16 cellular contexts compared by ENCODE assay signal in the genomic region with DNA sequence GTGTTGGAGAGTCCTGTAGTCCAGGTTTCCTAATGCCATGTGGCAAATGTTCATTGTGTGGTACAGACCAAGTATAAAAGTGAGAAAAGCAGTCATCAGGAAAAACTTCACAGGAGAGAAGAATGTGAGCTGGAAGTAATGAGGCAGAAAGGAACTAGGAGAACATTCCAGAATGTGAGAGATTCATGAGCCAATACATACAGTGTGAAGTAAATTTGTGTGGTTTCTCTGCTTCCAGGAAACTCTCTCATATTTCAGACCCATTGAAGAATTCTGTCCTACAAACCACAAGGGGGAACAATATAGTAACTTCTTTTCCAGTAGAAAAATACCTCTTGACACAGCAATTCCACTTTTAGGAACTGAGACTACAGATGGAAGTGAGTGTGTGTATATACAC.
DNase-seq lines count a peak whose midpoint lies in the region; ATAC-seq and TF ChIP-seq lines count a peak whose summit lies in the region.
"Had no signal": no experiment of that assay in that cellular context is flagged by ENCODE, and none has a peak within 500 bp of the region (broad histone marks: within the 10 kb centered on the region; RNA-seq: fewer than 3 reads in every experiment).

No MANE protein-coding gene starts in this region.

- H3K9me3 ChIP-seq in GM23248 (ENCODE audit: low read depth) (no peaks in the 10 kb centered on the region), gastroesophageal sphincter (no peaks in the 10 kb centered on the region), transverse colon (no peaks in the 10 kb centered on the region)

- intact Hi-C loops in transverse colon (cut with DNase I; ENCODE audit: low total_unique reads) = loop anchor here (10.0 kb wide), 1 partner anchor 138 kb away; the partner anchor contains the start of gene RNF150

- H3K79me2 ChIP-seq in GM23248 (ENCODE audit: insufficient read depth) = no peaks in the 10 kb centered on the region

- H2AFZ ChIP-seq in GM23248 = no peak overlapping the region
- H2AFZ ChIP-seq: PC-9 had no signal

- no peaks in the 10 kb centered on the region for H4K20me1 ChIP-seq in GM23248 (ENCODE audit: insufficient read depth)

- in situ Hi-C loops in GM23248 (cut with MboI) = no loop called here
- in situ Hi-C loops in transverse colon (cut with MboI; ENCODE audit: low pct_ligation_motif_present in 1 of 4, low pct_unique_long_range_greater_than_20kb in 1 of 4, low sequenced_read_pairs in 3 of 4) = no loop called here

- H3K9ac ChIP-seq in GM23248 = no peak overlapping the region

- peak; percentile 78 for DNase-seq in GM23248
- DNase-seq in stromal cell of bone marrow (ENCODE audit: low read depth) = peak; percentile 36
- DNase-seq in transverse colon = no peak
- DNase-seq in NCI-H2081 treated with DMSO at 0.1 percent for 48 hours (lab: John Stamatoyannopoulos, UW) = no peak
- no peak for DNase-seq in activated CD4-positive, CD25-positive, alpha-beta regulatory T cell treated with anti-CD3 and anti-CD28 coated beads, Interleukin-2, amount 50 U/mL, for 72 hours
- DNase-seq: activated effector memory CD4-positive, alpha-beta T cell treated with anti-CD3 and anti-CD28 coated beads, Interleukin-2, amount 50 U/mL, for 16 hours; cerebellar nuclear complex; DMS79; H7; immature natural killer cell; NCI-H2171 treated with DMSO at 0.1 percent for 48 hours; PC-9 had no signal

- H3K27ac ChIP-seq in GM23248 = peak overlapping the region; percentile 37
- peak overlapping the region; percentile 62 to 79 (median 74) for H3K27ac ChIP-seq in gastroesophageal sphincter
- peak overlapping the region in 1 of 4 donors; percentile 47 for H3K27ac ChIP-seq in transverse colon
- H3K27ac ChIP-seq: epithelial cell of prostate, PC-9 had no signal

- H3K27me3 ChIP-seq in GM23248 (replicated peaks; ENCODE audit: insufficient read depth) (no peaks in the 10 kb centered on the region), gastroesophageal sphincter (no peaks in the 10 kb centered on the region), transverse colon (no peaks in the 10 kb centered on the region)

- H3F3A ChIP-seq in GM23248 (ENCODE audit: insufficient read depth) = peaks cover 6% of the 10 kb centered on the region; the same call in 1 of the 2 replicates

- H3K9me2 ChIP-seq in GM23248 (ENCODE audit: insufficient read depth) = no peaks in the 10 kb centered on the region

- H3K4me3 ChIP-seq in GM23248 = no peak overlapping the region
- H3K4me3 ChIP-seq in gastroesophageal sphincter = no peak overlapping the region
- no peak overlapping the region for H3K4me3 ChIP-seq in transverse colon
- H3K4me3 ChIP-seq: PC-9 had no signal

- no peak for TF ChIP-seq POLR2A in gastroesophageal sphincter (IDR thresholded peaks at IDR 0.05)
- no peak for TF ChIP-seq POLR2A in transverse colon (IDR thresholded peaks at IDR 0.05)

- ATAC-seq in SK-N-SH treated with all-trans-retinoic acid at 6 μM for 48 hours (peak; percentile 38), gastroesophageal sphincter (peak; percentile 61), HG02884 (IDR thresholded peaks at IDR 0.05; ENCODE audit: unreplicated experiment) (no peak)

- peak overlapping the region; percentile 19 for H3K4me2 ChIP-seq in GM23248 (ENCODE audit: unreplicated experiment)
- H3K4me2 ChIP-seq: PC-9 had no signal

- TF ChIP-seq EP300 in gastroesophageal sphincter (IDR thresholded peaks at IDR 0.05) (no peak), transverse colon (IDR thresholded peaks at IDR 0.05; ENCODE audit: low read depth) (no peak)

- peak in 3 of 4 experiments; percentile 16 to 43 (median 34) for TF ChIP-seq CTCF in gastroesophageal sphincter (IDR thresholded peaks at IDR 0.05)
- TF ChIP-seq CTCF in transverse colon (IDR thresholded peaks at IDR 0.05) = peak in 1 of 5 experiments; percentile 10

- H3K36me3 ChIP-seq in GM23248 (ENCODE audit: low read depth) (no peaks in the 10 kb centered on the region), gastroesophageal sphincter (no peaks in the 10 kb centered on the region), transverse colon (no peaks in the 10 kb centered on the region)

- H3K4me1 ChIP-seq in GM23248 (ENCODE audit: insufficient read depth) (peaks cover 11% of the 10 kb centered on the region), gastroesophageal sphincter (peaks cover 4 to 75% (median 18%) of the 10 kb centered on the region in 3 donors), transverse colon (peaks cover 0 to 13% (median 6%) of the 10 kb centered on the region in 4 donors)

TF ChIP-seq in SK-N-SH treated with all-trans-retinoic acid at 6 μM for 48 hours, 23 proteins besides CTCF, POLR2A, EP300 and RAD21:
- TF ChIP-seq OSR1 (CRISPR knock-in tag; IDR thresholded peaks at IDR 0.05) = no peak
- no peak for TF ChIP-seq TOX (CRISPR knock-in tag; IDR thresholded peaks at IDR 0.05; ENCODE audit: borderline replicate concordance)
- TF ChIP-seq ZC3H10 (CRISPR knock-in tag; IDR thresholded peaks at IDR 0.05) = no peak
- no peak for TF ChIP-seq ISL1 (CRISPR knock-in tag; IDR thresholded peaks at IDR 0.05)
- TF ChIP-seq TSHZ2 (CRISPR knock-in tag; IDR thresholded peaks at IDR 0.05) = no peak
- TF ChIP-seq ZNF565 (CRISPR knock-in tag; conservative IDR thresholded peaks at IDR 0.05; ENCODE audit: low read depth) = no peak
- TF ChIP-seq, protein P1, sequence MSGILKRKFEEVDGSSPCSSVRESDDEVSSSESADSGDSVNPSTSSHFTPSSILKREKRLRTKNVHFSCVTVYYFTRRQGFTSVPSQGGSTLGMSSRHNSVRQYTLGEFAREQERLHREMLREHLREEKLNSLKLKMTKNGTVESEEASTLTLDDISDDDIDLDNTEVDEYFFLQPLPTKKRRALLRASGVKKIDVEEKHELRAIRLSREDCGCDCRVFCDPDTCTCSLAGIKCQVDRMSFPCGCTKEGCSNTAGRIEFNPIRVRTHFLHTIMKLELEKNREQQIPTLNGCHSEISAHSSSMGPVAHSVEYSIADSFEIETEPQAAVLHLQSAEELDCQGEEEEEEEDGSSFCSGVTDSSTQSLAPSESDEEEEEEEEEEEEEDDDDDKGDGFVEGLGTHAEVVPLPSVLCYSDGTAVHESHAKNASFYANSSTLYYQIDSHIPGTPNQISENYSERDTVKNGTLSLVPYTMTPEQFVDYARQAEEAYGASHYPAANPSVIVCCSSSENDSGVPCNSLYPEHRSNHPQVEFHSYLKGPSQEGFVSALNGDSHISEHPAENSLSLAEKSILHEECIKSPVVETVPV (CRISPR knock-in tag; IDR thresholded peaks at IDR 0.05) = no peak
- TF ChIP-seq TCF4 (CRISPR knock-in tag; IDR thresholded peaks at IDR 0.05; ENCODE audit: borderline replicate concordance) = no peak
- TF ChIP-seq, protein P2, sequence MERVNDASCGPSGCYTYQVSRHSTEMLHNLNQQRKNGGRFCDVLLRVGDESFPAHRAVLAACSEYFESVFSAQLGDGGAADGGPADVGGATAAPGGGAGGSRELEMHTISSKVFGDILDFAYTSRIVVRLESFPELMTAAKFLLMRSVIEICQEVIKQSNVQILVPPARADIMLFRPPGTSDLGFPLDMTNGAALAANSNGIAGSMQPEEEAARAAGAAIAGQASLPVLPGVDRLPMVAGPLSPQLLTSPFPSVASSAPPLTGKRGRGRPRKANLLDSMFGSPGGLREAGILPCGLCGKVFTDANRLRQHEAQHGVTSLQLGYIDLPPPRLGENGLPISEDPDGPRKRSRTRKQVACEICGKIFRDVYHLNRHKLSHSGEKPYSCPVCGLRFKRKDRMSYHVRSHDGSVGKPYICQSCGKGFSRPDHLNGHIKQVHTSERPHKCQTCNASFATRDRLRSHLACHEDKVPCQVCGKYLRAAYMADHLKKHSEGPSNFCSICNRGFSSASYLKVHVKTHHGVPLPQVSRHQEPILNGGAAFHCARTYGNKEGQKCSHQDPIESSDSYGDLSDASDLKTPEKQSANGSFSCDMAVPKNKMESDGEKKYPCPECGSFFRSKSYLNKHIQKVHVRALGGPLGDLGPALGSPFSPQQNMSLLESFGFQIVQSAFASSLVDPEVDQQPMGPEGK (CRISPR knock-in tag; IDR thresholded peaks at IDR 0.05; ENCODE audit: borderline replicate concordance) = no peak
- no peak for TF ChIP-seq CSDC2 (CRISPR knock-in tag; IDR thresholded peaks at IDR 0.05)
- no peak for TF ChIP-seq GLIS3 (CRISPR knock-in tag; IDR thresholded peaks at IDR 0.05)
TF ChIP-seq in SK-N-SH treated with all-trans-retinoic acid at 6 μM for 48 hours: peak in this region for 0.

Comparison
In these comparisons a context has a peak if more than half of its experiments do, and no peak if none do; other contexts are left out.
1. DNase-seq: peak in GM23248 (single experiment) and stromal cell of bone marrow (single experiment); none in transverse colon (single experiment), NCI-H2081 treated with DMSO at 0.1 percent for 48 hours (single experiment) and activated CD4-positive, CD25-positive, alpha-beta regulatory T cell treated with anti-CD3 and anti-CD28 coated beads, Interleukin-2, amount 50 U/mL, for 72 hours (single experiment).